16 cellular contexts compared by ENCODE assay signal in the genomic region with DNA sequence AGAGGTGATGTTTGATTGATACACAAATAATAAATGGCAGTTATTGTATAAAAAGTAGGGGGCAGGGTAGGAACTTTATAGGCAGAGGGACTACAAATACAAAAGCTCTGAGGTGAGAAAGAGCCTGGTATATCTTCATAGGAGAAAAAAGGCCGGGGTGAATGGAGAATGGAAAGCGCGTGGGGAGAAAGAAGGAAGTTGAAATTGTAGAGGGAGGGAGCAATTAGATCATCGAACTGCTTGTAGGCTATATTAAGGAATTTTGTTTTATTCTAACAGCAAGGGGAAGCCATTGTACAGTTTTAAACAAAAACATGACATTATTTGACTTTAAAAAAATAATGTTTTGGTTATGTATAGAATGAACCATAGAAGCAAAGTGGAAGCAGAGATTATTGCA.
"Had no signal": no experiment of that assay in that cellular context is flagged by ENCODE, and none has a peak within 500 bp of the region (broad histone marks: within the 10 kb centered on the region; RNA-seq: fewer than 3 reads in every experiment).

No MANE protein-coding gene starts in this region.

- H3K27me3 ChIP-seq: dorsolateral prefrontal cortex, gastrocnemius medialis, sigmoid colon, testis, tibial artery had no signal

- DNase-seq: dorsolateral prefrontal cortex; effector CD4-positive, alpha-beta T cell; gastrocnemius medialis; left ventricle myocardium superior; naive thymus-derived CD8-positive, alpha-beta T cell; nephron progenitor cell; psoas muscle; right cardiac atrium; sigmoid colon; stimulated activated CD4-positive, alpha-beta T cell treated with anti-CD3 and anti-CD28 coated beads, Interleukin-2, amount 100 ng/mL, for 24 hours; stimulated activated CD4-positive, alpha-beta T cell treated with anti-CD3 and anti-CD28 coated beads, Interleukin-4, amount 100 ng/mL, for 4 hours; stimulated activated naive CD8-positive, alpha-beta T cell treated with anti-CD3 and anti-CD28 coated beads, Interleukin-15, Interleukin-2, amounts not matched to agents 100 U/mL and 50 U/mL, for 24 hours had no signal

- H3K36me3 ChIP-seq: gastrocnemius medialis, lower lobe of right lung, sigmoid colon, tibial artery had no signal

- H3K9me3 ChIP-seq: gastrocnemius medialis, lower lobe of right lung, psoas muscle, sigmoid colon, testis, tibial artery had no signal

- H3K27ac ChIP-seq: dorsolateral prefrontal cortex, gastrocnemius medialis, lower lobe of right lung, psoas muscle, sigmoid colon, tibial artery had no signal

- H3K4me3 ChIP-seq: dorsolateral prefrontal cortex, gastrocnemius medialis, lower lobe of right lung, psoas muscle, sigmoid colon, testis, tibial artery had no signal

- H3K4me1 ChIP-seq: gastrocnemius medialis, lower lobe of right lung, psoas muscle, sigmoid colon, testis, tibial artery had no signal

- ATAC-seq: gastrocnemius medialis; left ventricle myocardium superior; naive thymus-derived CD8-positive, alpha-beta T cell; psoas muscle; right cardiac atrium; stimulated activated memory B cell treated with anti-CD40 and anti-IgM and Interleukin-4, amounts not matched to agents 10 μg/mL and 1 μg/mL and 100 μg/mL, for 72 hours; stimulated activated naive CD8-positive, alpha-beta T cell treated with anti-CD3 and anti-CD28 coated beads, Interleukin-15, Interleukin-2, amounts not matched to agents 100 U/mL and 50 U/mL, for 24 hours had no signal
